In the genomic region with DNA sequence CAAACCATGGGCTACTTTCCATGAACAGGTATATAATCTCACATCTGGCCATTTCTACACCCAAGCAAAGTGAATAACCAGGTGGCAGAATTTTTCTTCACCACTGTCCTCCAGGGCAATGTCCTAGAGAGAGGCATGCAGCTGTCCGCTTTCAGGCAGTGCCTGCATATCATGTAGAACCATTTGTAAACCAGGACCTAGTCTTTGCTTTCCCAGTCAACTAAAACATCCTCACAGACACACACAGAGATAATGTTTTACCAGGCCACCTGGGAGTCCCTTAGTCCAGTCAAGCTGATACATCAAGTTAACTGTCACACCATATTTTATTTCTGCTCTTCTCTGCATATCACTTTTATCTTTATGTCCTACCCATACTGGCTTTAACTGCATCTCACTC, we compare ENCODE assay signal across 32 cellular contexts. TPM values are rescaled to one million over a fixed set of nuclear protein-coding genes. Genes with fewer than 3 reads are reported as not detected.
"Had no signal": no experiment of that assay in that cellular context is flagged by ENCODE, and none has a peak within 500 bp of the region (broad histone marks: within the 10 kb centered on the region; RNA-seq: fewer than 3 reads in every experiment).

No MANE protein-coding gene starts in this region.

- H3K27ac Mint-ChIP-seq: immature natural killer cell; naive thymus-derived CD8-positive, alpha-beta T cell; stimulated activated effector memory CD8-positive, alpha-beta T cell treated with anti-CD3 and anti-CD28 coated beads, Interleukin-12 subunit alpha, Interleukin-12 subunit beta, amount 100 ng/mL, for 72 hours; type B pancreatic cell had no signal

- H3K27me3 Mint-ChIP-seq: naive thymus-derived CD8-positive, alpha-beta T cell; type B pancreatic cell had no signal

- H3K4me3 ChIP-seq: coronary artery, esophagus muscularis mucosa, gastroesophageal sphincter, heart right ventricle, left lung, ovary, right atrium auricular region, testis, tibial artery had no signal

- FAIRE-seq: endothelial cell of umbilical vein had no signal

- H3K4me3 Mint-ChIP-seq: immature natural killer cell; naive thymus-derived CD8-positive, alpha-beta T cell; stimulated activated effector memory CD8-positive, alpha-beta T cell treated with anti-CD3 and anti-CD28 coated beads, Interleukin-12 subunit alpha, Interleukin-12 subunit beta, amount 100 ng/mL, for 72 hours; type B pancreatic cell had no signal

- H3K9me3 Mint-ChIP-seq: stimulated activated effector memory CD8-positive, alpha-beta T cell treated with anti-CD3 and anti-CD28 coated beads, Interleukin-12 subunit alpha, Interleukin-12 subunit beta, amount 100 ng/mL, for 72 hours had no signal

- H3K36me3 ChIP-seq: esophagus muscularis mucosa, gastroesophageal sphincter, heart right ventricle, left lung, ovary, right atrium auricular region, tibial artery had no signal

- H3K4me1 Mint-ChIP-seq: immature natural killer cell; stimulated activated effector memory CD8-positive, alpha-beta T cell treated with anti-CD3 and anti-CD28 coated beads, Interleukin-12 subunit alpha, Interleukin-12 subunit beta, amount 100 ng/mL, for 72 hours had no signal

- H3K9me3 ChIP-seq: esophagus muscularis mucosa, left lung, ovary, right atrium auricular region, testis, tibial artery had no signal

- H3K27me3 ChIP-seq: esophagus muscularis mucosa, foreskin keratinocyte, gastroesophageal sphincter, heart right ventricle, left lung, ovary, right atrium auricular region, testis, tibial artery had no signal

- H3K36me3 Mint-ChIP-seq: stimulated activated effector memory CD8-positive, alpha-beta T cell treated with anti-CD3 and anti-CD28 coated beads, Interleukin-12 subunit alpha, Interleukin-12 subunit beta, amount 100 ng/mL, for 72 hours; type B pancreatic cell had no signal

- DNase-seq: dermis blood vessel endothelial cell; effector memory CD4-positive, alpha-beta T cell; foreskin keratinocyte; heart right ventricle; hypothalamus; immature natural killer cell; islet precursor cell; kidney glomerular epithelial cell; left lung; mesendoderm; midbrain; naive thymus-derived CD8-positive, alpha-beta T cell; occipital lobe; ovary; posterior cingulate gyrus; stimulated activated CD4-positive, alpha-beta T cell treated with anti-CD3 and anti-CD28 coated beads, Interleukin-2, amount 100 ng/mL, for 24 hours; stimulated activated CD4-positive, alpha-beta T cell treated with anti-CD3 and anti-CD28 coated beads, Interleukin-4, amount 100 ng/mL, for 24 hours; stimulated activated naive CD8-positive, alpha-beta T cell treated with anti-CD3 and anti-CD28 coated beads, Interleukin-15, Interleukin-2, amounts not matched to agents 100 U/mL and 50 U/mL, for 24 hours; substantia nigra; testis; tibial artery had no signal

- H3K4me1 ChIP-seq: esophagus muscularis mucosa, foreskin keratinocyte, gastroesophageal sphincter, left lung, right atrium auricular region, testis, tibial artery had no signal

- ATAC-seq: foreskin keratinocyte; gastroesophageal sphincter; heart right ventricle; left lung; naive thymus-derived CD8-positive, alpha-beta T cell; sciatic nerve; stimulated activated effector memory CD8-positive, alpha-beta T cell treated with anti-CD3 and anti-CD28 coated beads, Interleukin-12 subunit alpha, Interleukin-12 subunit beta, amount 100 ng/mL, for 72 hours; stimulated activated naive CD8-positive, alpha-beta T cell treated with anti-CD3 and anti-CD28 coated beads, Interleukin-15, Interleukin-2, amounts not matched to agents 100 U/mL and 50 U/mL, for 24 hours had no signal

- H3K27ac ChIP-seq: coronary artery, esophagus muscularis mucosa, foreskin keratinocyte, gastroesophageal sphincter, heart right ventricle, left lung, ovary, right atrium auricular region, testis, tibial artery had no signal

RNA-seq across cellular contexts. Expression of a gene that starts 26.2 kb away (rescaled TPM):
- total RNA-seq: epithelial cell of proximal tubule; naive thymus-derived CD8-positive, alpha-beta T cell; right atrium auricular region had no signal
- polyA plus RNA-seq: immature natural killer cell; naive thymus-derived CD8-positive, alpha-beta T cell; neural cell; ovary; urinary bladder had no signal
